5 cellular contexts compared by ENCODE assay signal in the genomic region with DNA sequence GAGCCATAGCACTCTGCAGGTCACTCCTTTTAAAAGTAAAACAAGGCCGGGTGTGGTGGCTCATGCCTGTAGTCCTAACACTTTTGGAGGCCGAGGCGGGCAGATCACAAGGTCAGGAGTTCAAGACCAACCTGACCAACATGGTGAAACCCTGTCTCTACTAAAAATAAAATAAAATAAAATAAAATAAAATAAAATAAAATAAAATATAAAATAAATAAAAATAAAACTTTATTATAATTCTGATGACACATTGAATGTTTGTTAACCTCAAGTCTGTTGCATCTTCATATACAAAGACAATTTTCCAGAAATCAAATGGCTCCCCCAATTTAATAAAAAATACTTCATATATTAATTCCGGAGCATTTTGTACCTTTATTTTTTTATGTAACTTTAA. TPM values are rescaled to one million over a fixed set of nuclear protein-coding genes. Genes with fewer than 3 reads are reported as not detected.
"Had no signal": no experiment of that assay in that cellular context is flagged by ENCODE, and none has a peak within 500 bp of the region (broad histone marks: within the 10 kb centered on the region; RNA-seq: fewer than 3 reads in every experiment).

No MANE protein-coding gene starts in this region.

RNA-seq across cellular contexts. Expression of a gene that starts 32.0 kb away (rescaled TPM):
- total RNA-seq: GM23248, GM23338, H1, H4, H9 had no signal
